Comparison of ENCODE assay signal across 15 cellular contexts in genomic region chr2:204183608-204184007, GRCh38.
DNase-seq lines count a peak whose midpoint lies in the region; FAIRE-seq and TF ChIP-seq lines count a peak whose summit lies in the region.
"Had no signal": no experiment of that assay in that cellular context is flagged by ENCODE, and none has a peak within 500 bp of the region (broad histone marks: within the 10 kb centered on the region; RNA-seq: fewer than 3 reads in every experiment).

No MANE protein-coding gene starts in this region.

- no peak for FAIRE-seq in frontal cortex (lab: Jason Lieb, UNC)

- H3K4me3 Mint-ChIP-seq in brain (peak overlapping the region in 1 of 5 experiments; percentile 40), mesothelial cell of epicardium (no peak overlapping the region)

- TF ChIP-seq CTCF in brain (conservative IDR thresholded peaks at IDR 0.05) (no peak), mesothelial cell of epicardium (IDR thresholded peaks at IDR 0.05; ENCODE audit: unreplicated experiment) (no peak)

- peaks cover 0 to 3% (median 0%) of the 10 kb centered on the region in 5 experiments for H3K9me3 Mint-ChIP-seq in brain
- H3K9me3 Mint-ChIP-seq in mesothelial cell of epicardium = peaks cover 5% of the 10 kb centered on the region

- H3K4me1 Mint-ChIP-seq in brain (peaks cover 20% of the 10 kb centered on the region), mesothelial cell of epicardium (peaks cover 10% of the 10 kb centered on the region)

- peak; percentile 26 for DNase-seq in NCI-H2171 treated with DMSO at 0.1 percent for 48 hours (lab: John Stamatoyannopoulos, UW)
- DNase-seq in NCI-H2171 (lab: John Stamatoyannopoulos, UW) = no peak
- no peak for DNase-seq in mesothelial cell of epicardium (ENCODE audit: low spot score in 2 of 2, unreplicated experiment in 2 of 2)
- DNase-seq in SIG-M5 (lab: John Stamatoyannopoulos, UW) = no peak
- DNase-seq in foreskin melanocyte = no peak
- DNase-seq in frontal cortex (ENCODE audit: low spot score in 2 of 2) = no peak
- no peak for DNase-seq in kidney glomerular epithelial cell (lab: John Stamatoyannopoulos, UW)
- DNase-seq: AML-193, DMS79 treated with DMSO at 0.1 percent for 48 hours, NCI-H1048, NCI-H1436, NCI-H2029 treated with DMSO at 0.1 percent for 48 hours, NCI-H524, SJCRH30 had no signal

- H3K36me3 Mint-ChIP-seq in brain (no peaks in the 10 kb centered on the region), mesothelial cell of epicardium (no peaks in the 10 kb centered on the region)

- H3K27me3 Mint-ChIP-seq in brain = no peaks in the 10 kb centered on the region
- no peaks in the 10 kb centered on the region for H3K27me3 Mint-ChIP-seq in mesothelial cell of epicardium (ENCODE audit: low read depth)

- H3K27ac Mint-ChIP-seq in brain = peak overlapping the region in 3 of 5 experiments; percentile 4 to 72 (median 68)
- peak overlapping the region; percentile 28 for H3K27ac Mint-ChIP-seq in mesothelial cell of epicardium
